8 cellular contexts compared by ENCODE assay signal in the genomic region with DNA sequence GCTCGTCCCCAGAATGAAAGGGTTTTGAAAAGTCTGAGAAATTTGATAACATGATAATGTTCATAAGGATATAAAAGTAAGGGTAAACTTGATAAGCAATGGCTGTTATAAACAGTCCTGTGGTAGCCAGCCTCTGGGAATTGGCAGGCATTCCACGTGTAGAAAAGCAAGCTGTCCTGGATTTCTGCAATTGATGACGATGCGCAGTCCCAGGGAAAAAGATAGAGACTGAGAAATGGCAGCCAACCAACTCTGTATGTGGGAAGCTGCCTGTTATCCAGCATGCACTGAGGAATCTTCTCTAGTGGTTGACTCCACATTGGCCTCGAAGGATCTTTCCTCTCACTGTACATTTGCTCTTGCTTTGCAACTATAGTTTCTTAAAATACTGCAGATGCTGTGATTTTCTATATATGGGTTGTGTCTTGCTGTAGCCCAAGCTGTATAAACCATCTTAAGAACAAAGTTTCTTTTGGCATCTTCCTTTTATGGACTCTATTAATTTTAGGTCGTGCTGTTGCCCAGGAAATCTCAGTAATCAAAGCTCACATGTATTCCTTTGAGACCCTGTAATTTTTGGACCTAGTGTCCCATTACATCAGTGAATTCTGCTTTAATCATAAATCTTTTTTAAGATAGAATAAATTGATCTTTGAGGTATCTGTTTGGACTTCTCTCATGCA.
DNase-seq lines count a peak whose midpoint lies in the region; TF ChIP-seq lines count a peak whose summit lies in the region.
"Not testable (repeated sequence)": the region's sequence is repeated elsewhere in the genome, so short reads cannot be mapped to it uniquely, and the experiment has no call there.

No MANE protein-coding gene starts in this region.

- not testable (repeated sequence) for H3K9me3 ChIP-seq in mucosa of rectum (ENCODE audit: control insufficient read depth in 2 of 2, low read length in 2 of 2); prostate gland; thyroid gland

- DNase-seq in AG08396 (ENCODE audit: low spot score) (peak; percentile 4), M059J (ENCODE audit: low read depth) (peak; percentile 12), brain microvascular endothelial cell (peak; percentile 71), fibroblast of pulmonary artery (ENCODE audit: low read depth) (peak; percentile 95), inferior parietal cortex (ENCODE audit: extremely low spot score) (peak; percentile 53), prostate gland (ENCODE audit: low spot score) (peak; percentile 10), thyroid gland (peak; percentile 22 to 30)

- H3K27me3 ChIP-seq in brain microvascular endothelial cell (replicated peaks); mucosa of rectum (ENCODE audit: control insufficient read depth in 2 of 2, insufficient read depth in 2 of 2, low read length in 2 of 2); prostate gland (replicated peaks; ENCODE audit: insufficient read depth); thyroid gland: not testable (repeated sequence)

- H3K9ac ChIP-seq in mucosa of rectum (ENCODE audit: low read depth in 1 of 2, low read length in 2 of 2) = not testable (repeated sequence)

- 36% methylated on average over 6 of the region's 6 CpGs for WGBS in prostate gland
- WGBS in thyroid gland, 2 donors = 62 to 68% methylated on average over 6 of the region's 6 CpGs

- TF ChIP-seq POLR2A in prostate gland (IDR thresholded peaks at IDR 0.05); thyroid gland (IDR thresholded peaks at IDR 0.05): not testable (repeated sequence)

- H3K4me1 ChIP-seq in mucosa of rectum (ENCODE audit: control insufficient read depth in 2 of 2, insufficient read depth in 2 of 2, low read length in 2 of 2); prostate gland (replicated peaks): not testable (repeated sequence)
- peaks cover 14% of the 10 kb centered on the region in 2 donors for H3K4me1 ChIP-seq in thyroid gland

- TF ChIP-seq CTCF in brain microvascular endothelial cell (IDR thresholded peaks at IDR 0.05; ENCODE audit: low read depth, low read length, missing control alignments); fibroblast of pulmonary artery (IDR thresholded peaks at IDR 0.05; ENCODE audit: low read length, missing control alignments); prostate gland (IDR thresholded peaks at IDR 0.05); thyroid gland (IDR thresholded peaks at IDR 0.05): not testable (repeated sequence)

- intact Hi-C loops in prostate gland (cut with DNase I) = loop anchor here (5.0 kb wide), 1 partner anchor 71 kb away; no protein-coding TSS in a partner anchor
- intact Hi-C loops in thyroid gland (cut with DNase I) = loop anchor here (10.0 kb wide), 1 partner anchor 69 kb away; no protein-coding TSS in a partner anchor

- in situ Hi-C loops in brain microvascular endothelial cell (cut with HindIII; ENCODE audit: low pct_ligation_motif_present, low sequenced_read_pairs) = not testable (repeated sequence)

- not testable (repeated sequence) for H3K36me3 ChIP-seq in brain microvascular endothelial cell (replicated peaks); mucosa of rectum (ENCODE audit: control insufficient read depth in 2 of 2, insufficient read depth in 2 of 2, low read length in 2 of 2); prostate gland; thyroid gland

- H3K4me3 ChIP-seq in brain microvascular endothelial cell (ENCODE audit: low read depth, low read length); fibroblast of pulmonary artery (replicated peaks; ENCODE audit: low read depth, low read length); mucosa of rectum (ENCODE audit: low read length in 2 of 2); prostate gland; thyroid gland (replicated peaks in 1 of 3): not testable (repeated sequence)

- H3K27ac ChIP-seq in brain microvascular endothelial cell (peak overlapping the region; percentile 80), mucosa of rectum (ENCODE audit: low read depth in 2 of 2, low read length in 2 of 2) (peak overlapping the region; percentile 38 to 55), prostate gland (peak overlapping the region; percentile 67 to 72), thyroid gland (peak overlapping the region; percentile 94 to 99 (median 99))

Comparison
In these comparisons a context has a peak if more than half of its experiments do, and no peak if none do; other contexts are left out.
1. DNase-seq: peak in every context shown above with its lines; median percentile 95 in fibroblast of pulmonary artery; 71 in brain microvascular endothelial cell; 53 in inferior parietal cortex; 26 in thyroid gland; 12 in M059J; 10 in prostate gland; 4 in AG08396.
2. H3K27ac ChIP-seq: peak in every context shown above with its lines; median percentile 99 in thyroid gland; 80 in brain microvascular endothelial cell; 70 in prostate gland; 46 in mucosa of rectum.